ENCODE assay signal across 14 cellular contexts in the genomic region with DNA sequence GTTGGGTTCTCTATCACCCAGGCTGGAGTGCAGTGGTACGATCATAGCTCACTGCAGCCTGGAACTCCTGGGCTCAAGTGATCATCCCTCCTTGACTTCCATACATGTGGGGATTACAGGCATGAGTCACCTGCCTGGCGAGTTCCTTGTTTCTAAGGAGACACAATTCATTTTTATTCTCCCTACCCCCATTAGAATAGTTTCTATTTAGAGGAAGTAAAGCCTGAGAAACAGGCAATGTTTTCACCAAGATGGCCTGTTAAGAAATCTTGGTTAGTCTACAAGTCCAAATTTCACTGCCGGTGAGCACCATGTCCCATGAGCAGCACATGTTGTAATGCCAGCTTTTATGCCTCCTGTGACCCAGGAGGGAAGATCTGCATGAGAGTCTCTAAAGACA. TPM values are rescaled to one million over a fixed set of nuclear protein-coding genes. Genes with fewer than 3 reads are reported as not detected.
A peak's percentile ranks its signal among the peaks of the same experiment; 100 is the strongest.
DNase-seq lines count a peak whose midpoint lies in the region; ATAC-seq and TF ChIP-seq lines count a peak whose summit lies in the region.
"Had no signal": no experiment of that assay in that cellular context is flagged by ENCODE, and none has a peak within 500 bp of the region (broad histone marks: within the 10 kb centered on the region; RNA-seq: fewer than 3 reads in every experiment).

No MANE protein-coding gene starts in this region.

- ATAC-seq in sciatic nerve: no peak
- no peak for ATAC-seq in activated CD4-positive, alpha-beta T cell treated with anti-CD3 and anti-CD28 coated beads for 36 hours
- ATAC-seq: activated naive CD8-positive, alpha-beta T cell treated with anti-CD3 and anti-CD28 coated beads, Interleukin-2, amount 50 U/mL, for 24 hours had no signal

- H3K36me3 Mint-ChIP-seq in CD14-positive monocyte: peaks cover 69 to 84% of the 10 kb centered on the region in 2 donors
- no peaks in the 10 kb centered on the region for H3K36me3 Mint-ChIP-seq in activated CD4-positive, alpha-beta T cell treated with anti-CD3 and anti-CD28 coated beads for 36 hours (ENCODE audit: low read depth)

- H3K27me3 Mint-ChIP-seq in CD14-positive monocyte (ENCODE audit: low read depth in 3 of 3): peaks cover 0 to 6% (median 0%) of the 10 kb centered on the region in 3 donors
- no peaks in the 10 kb centered on the region for H3K27me3 Mint-ChIP-seq in activated CD4-positive, alpha-beta T cell treated with anti-CD3 and anti-CD28 coated beads for 36 hours
- H3K27me3 Mint-ChIP-seq: activated naive CD8-positive, alpha-beta T cell treated with anti-CD3 and anti-CD28 coated beads, Interleukin-2, amount 50 U/mL, for 24 hours had no signal

- DNase-seq in CD14-positive monocyte (ENCODE audit: low spot score): peak; percentile 79
- DNase-seq in Kasumi-1 (lab: John Stamatoyannopoulos, UW): peak; percentile 20 to 38
- DNase-seq in RWPE1 (ENCODE audit: low spot score): peak; percentile 2
- DNase-seq in iris pigment epithelial cell (ENCODE audit: low read depth): peak; percentile 15
- no peak for DNase-seq in sciatic nerve (ENCODE audit: low spot score)
- DNase-seq in NCI-H524 treated with DMSO at 0.1 percent for 48 hours (lab: John Stamatoyannopoulos, UW): no peak
- DNase-seq in activated CD4-positive, alpha-beta T cell treated with anti-CD3 and anti-CD28 coated beads for 36 hours: no peak
- no peak for DNase-seq in NCI-H2227 (lab: John Stamatoyannopoulos, UW; ENCODE audit: unreplicated experiment)
- DNase-seq: activated naive CD8-positive, alpha-beta T cell treated with anti-CD3 and anti-CD28 coated beads, Interleukin-2, amount 50 U/mL, for 24 hours; dermis blood vessel endothelial cell; NCI-H2171; stimulated activated CD4-positive, alpha-beta T cell treated with anti-CD3 and anti-CD28 coated beads, Interleukin-2, amount 100 ng/mL, for 48 hours; stimulated activated naive CD4-positive, alpha-beta T cell treated with Interleukin-2 at 50 U/mL for 16 hours had no signal

- intact Hi-C loops in CD14-positive monocyte (cut with micrococcal nuclease) (loop anchor here in 1 of 2 donors (5.0 kb wide), 1 partner anchor 38 kb away; no protein-coding TSS in a partner anchor), sciatic nerve (cut with DNase I) (no loop called here)
- intact Hi-C loops in activated CD4-positive, alpha-beta T cell treated with anti-CD3 and anti-CD28 coated beads for 36 hours (cut with DNase I, micrococcal nuclease): loop anchor here in 1 of 2 experiments (5.0 kb wide), 1 partner anchor 38 kb away; no protein-coding TSS in a partner anchor

- no peak overlapping the region for H3K27ac ChIP-seq in RWPE1

- POLR2A ChIA-PET in RWPE1 (lab: Yijun Ruan, JAX; ENCODE audit: low non-redundant PET): no interaction called here
- POLR2A ChIA-PET in activated CD4-positive, alpha-beta T cell treated with anti-CD3 and anti-CD28 coated beads for 36 hours (lab: Charles Lee): interaction anchor here (0.8 kb wide), 1 partner anchor 40 kb away, joined by 3 read pairs; no protein-coding TSS in a partner anchor

- CTCF ChIA-PET in RWPE1 (lab: Yijun Ruan, JAX): interaction anchor here (1.3 kb wide), 1 partner anchor 41 kb away, joined by 3 read pairs; no protein-coding TSS in a partner anchor
- CTCF ChIA-PET in activated CD4-positive, alpha-beta T cell treated with anti-CD3 and anti-CD28 coated beads for 36 hours (lab: Charles Lee): no interaction called here

- H3K4me1 Mint-ChIP-seq in CD14-positive monocyte: peaks cover 61% of the 10 kb centered on the region
- H3K4me1 Mint-ChIP-seq in activated CD4-positive, alpha-beta T cell treated with anti-CD3 and anti-CD28 coated beads for 36 hours: peaks cover 29% of the 10 kb centered on the region

- TF ChIP-seq CTCF in CD14-positive monocyte (IDR thresholded peaks at IDR 0.05) (no peak), RWPE1 (conservative IDR thresholded peaks at IDR 0.05; ENCODE audit: low read depth) (no peak)

- peak overlapping the region; percentile 91 to 97 (median 94) for H3K27ac Mint-ChIP-seq in CD14-positive monocyte
- H3K27ac Mint-ChIP-seq in activated CD4-positive, alpha-beta T cell treated with anti-CD3 and anti-CD28 coated beads for 36 hours: no peak overlapping the region
- H3K27ac Mint-ChIP-seq: activated naive CD8-positive, alpha-beta T cell treated with anti-CD3 and anti-CD28 coated beads, Interleukin-2, amount 50 U/mL, for 24 hours had no signal

- H3K9me3 Mint-ChIP-seq in CD14-positive monocyte: peaks cover 0 to 3% (median 0%) of the 10 kb centered on the region in 7 donors
- H3K9me3 Mint-ChIP-seq in activated CD4-positive, alpha-beta T cell treated with anti-CD3 and anti-CD28 coated beads for 36 hours (ENCODE audit: low read depth): no peaks in the 10 kb centered on the region
- H3K9me3 Mint-ChIP-seq: activated naive CD8-positive, alpha-beta T cell treated with anti-CD3 and anti-CD28 coated beads, Interleukin-2, amount 50 U/mL, for 24 hours had no signal

- H3K4me3 Mint-ChIP-seq in CD14-positive monocyte: peak overlapping the region; percentile 62 to 73
- no peak overlapping the region for H3K4me3 Mint-ChIP-seq in activated CD4-positive, alpha-beta T cell treated with anti-CD3 and anti-CD28 coated beads for 36 hours
- H3K4me3 Mint-ChIP-seq: activated naive CD8-positive, alpha-beta T cell treated with anti-CD3 and anti-CD28 coated beads, Interleukin-2, amount 50 U/mL, for 24 hours had no signal

RNA-seq across cellular contexts. Expression of gene CYBB, which starts 5.7 kb away (rescaled TPM):
- 100 to 1,000 TPM; 842 to 851 TPM for polyA plus RNA-seq in CD14-positive monocyte
- 39.8 TPM for total RNA-seq in sciatic nerve
- total RNA-seq in activated CD4-positive, alpha-beta T cell treated with anti-CD3 and anti-CD28 coated beads for 36 hours: not detected
- total RNA-seq: dermis blood vessel endothelial cell, pulmonary artery endothelial cell had no signal

Comparison
In these comparisons a context has a peak if more than half of its experiments do, and no peak if none do; other contexts are left out.
1. DNase-seq: peak in CD14-positive monocyte (single experiment), Kasumi-1 (2 of 2), RWPE1 (single experiment) and iris pigment epithelial cell (single experiment); none in sciatic nerve (single experiment), NCI-H524 treated with DMSO at 0.1 percent for 48 hours (single experiment), activated CD4-positive, alpha-beta T cell treated with anti-CD3 and anti-CD28 coated beads for 36 hours (single experiment) and NCI-H2227 (single experiment).
2. RNA of gene CYBB, which starts 5.7 kb away (total RNA-seq): 39.8 TPM in sciatic nerve (single experiment); not detected in activated CD4-positive, alpha-beta T cell treated with anti-CD3 and anti-CD28 coated beads for 36 hours; every median in the first group is over 10 times any median in the second.